ENCODE assay signal across 1 cellular context in the genomic region with DNA sequence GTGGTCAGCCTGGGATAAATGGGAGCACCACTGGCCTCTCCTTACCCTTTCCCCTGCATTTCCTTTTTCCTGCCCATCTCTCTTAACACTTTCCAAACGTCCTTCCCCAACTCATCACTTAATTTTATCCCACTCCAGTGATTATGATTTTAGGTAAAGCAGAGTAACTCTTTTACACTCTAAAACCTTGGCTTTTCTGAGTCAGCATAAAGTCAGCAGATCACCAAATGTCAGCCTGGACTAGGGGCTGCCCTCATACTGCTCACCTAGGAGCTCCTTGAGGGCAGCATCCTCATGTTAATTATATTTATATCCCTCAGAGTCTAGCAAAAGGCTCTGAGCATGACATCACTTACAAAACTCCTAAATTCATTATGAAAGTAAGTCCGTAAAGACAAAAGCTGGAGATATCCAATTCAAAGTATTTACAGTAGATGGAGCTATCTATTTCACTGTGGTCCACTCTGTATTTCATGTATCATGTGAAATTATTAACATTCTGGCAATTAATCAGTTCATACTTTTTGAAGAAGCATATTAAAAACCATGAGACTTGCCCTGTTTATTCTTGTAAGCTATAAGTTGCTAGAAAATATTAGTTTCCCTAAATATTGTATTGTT.
TF ChIP-seq lines count a peak whose summit lies in the region.

No MANE protein-coding gene starts in this region.

TF ChIP-seq in SK-N-SH treated with all-trans-retinoic acid at 6 μM for 48 hours, 23 proteins besides CTCF, POLR2A, EP300 and RAD21:
- TF ChIP-seq, protein P1, sequence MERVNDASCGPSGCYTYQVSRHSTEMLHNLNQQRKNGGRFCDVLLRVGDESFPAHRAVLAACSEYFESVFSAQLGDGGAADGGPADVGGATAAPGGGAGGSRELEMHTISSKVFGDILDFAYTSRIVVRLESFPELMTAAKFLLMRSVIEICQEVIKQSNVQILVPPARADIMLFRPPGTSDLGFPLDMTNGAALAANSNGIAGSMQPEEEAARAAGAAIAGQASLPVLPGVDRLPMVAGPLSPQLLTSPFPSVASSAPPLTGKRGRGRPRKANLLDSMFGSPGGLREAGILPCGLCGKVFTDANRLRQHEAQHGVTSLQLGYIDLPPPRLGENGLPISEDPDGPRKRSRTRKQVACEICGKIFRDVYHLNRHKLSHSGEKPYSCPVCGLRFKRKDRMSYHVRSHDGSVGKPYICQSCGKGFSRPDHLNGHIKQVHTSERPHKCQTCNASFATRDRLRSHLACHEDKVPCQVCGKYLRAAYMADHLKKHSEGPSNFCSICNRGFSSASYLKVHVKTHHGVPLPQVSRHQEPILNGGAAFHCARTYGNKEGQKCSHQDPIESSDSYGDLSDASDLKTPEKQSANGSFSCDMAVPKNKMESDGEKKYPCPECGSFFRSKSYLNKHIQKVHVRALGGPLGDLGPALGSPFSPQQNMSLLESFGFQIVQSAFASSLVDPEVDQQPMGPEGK (CRISPR knock-in tag; IDR thresholded peaks at IDR 0.05; ENCODE audit: borderline replicate concordance) = no peak
- TF ChIP-seq ISL1 (CRISPR knock-in tag; IDR thresholded peaks at IDR 0.05) (no peak), ZNF565 (CRISPR knock-in tag; conservative IDR thresholded peaks at IDR 0.05; ENCODE audit: low read depth) (no peak), ZNF70 (CRISPR knock-in tag; IDR thresholded peaks at IDR 0.05) (no peak), TCF4 (CRISPR knock-in tag; IDR thresholded peaks at IDR 0.05; ENCODE audit: borderline replicate concordance) (no peak), ZFP30 (CRISPR knock-in tag; IDR thresholded peaks at IDR 0.05) (no peak), ZC3H10 (CRISPR knock-in tag; IDR thresholded peaks at IDR 0.05) (no peak), BACH2 (CRISPR knock-in tag; IDR thresholded peaks at IDR 0.05; ENCODE audit: borderline replicate concordance) (no peak), ZFP3 (CRISPR knock-in tag; IDR thresholded peaks at IDR 0.05) (no peak), ZNF8 (CRISPR knock-in tag; IDR thresholded peaks at IDR 0.05) (no peak), SNAI2 (CRISPR knock-in tag; IDR thresholded peaks at IDR 0.05) (no peak), TOX (CRISPR knock-in tag; IDR thresholded peaks at IDR 0.05; ENCODE audit: borderline replicate concordance) (no peak), ARNTL (CRISPR knock-in tag; IDR thresholded peaks at IDR 0.05; ENCODE audit: borderline replicate concordance, low read depth) (no peak), PPARA (CRISPR knock-in tag; IDR thresholded peaks at IDR 0.05; ENCODE audit: borderline replicate concordance) (no peak), OSR1 (CRISPR knock-in tag; IDR thresholded peaks at IDR 0.05) (no peak), RARB (CRISPR knock-in tag; IDR thresholded peaks at IDR 0.05) (no peak), ESRRG (CRISPR knock-in tag; IDR thresholded peaks at IDR 0.05) (no peak)
- TF ChIP-seq, protein P2, sequence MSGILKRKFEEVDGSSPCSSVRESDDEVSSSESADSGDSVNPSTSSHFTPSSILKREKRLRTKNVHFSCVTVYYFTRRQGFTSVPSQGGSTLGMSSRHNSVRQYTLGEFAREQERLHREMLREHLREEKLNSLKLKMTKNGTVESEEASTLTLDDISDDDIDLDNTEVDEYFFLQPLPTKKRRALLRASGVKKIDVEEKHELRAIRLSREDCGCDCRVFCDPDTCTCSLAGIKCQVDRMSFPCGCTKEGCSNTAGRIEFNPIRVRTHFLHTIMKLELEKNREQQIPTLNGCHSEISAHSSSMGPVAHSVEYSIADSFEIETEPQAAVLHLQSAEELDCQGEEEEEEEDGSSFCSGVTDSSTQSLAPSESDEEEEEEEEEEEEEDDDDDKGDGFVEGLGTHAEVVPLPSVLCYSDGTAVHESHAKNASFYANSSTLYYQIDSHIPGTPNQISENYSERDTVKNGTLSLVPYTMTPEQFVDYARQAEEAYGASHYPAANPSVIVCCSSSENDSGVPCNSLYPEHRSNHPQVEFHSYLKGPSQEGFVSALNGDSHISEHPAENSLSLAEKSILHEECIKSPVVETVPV (CRISPR knock-in tag; IDR thresholded peaks at IDR 0.05) = no peak
- TF ChIP-seq, protein P3, sequence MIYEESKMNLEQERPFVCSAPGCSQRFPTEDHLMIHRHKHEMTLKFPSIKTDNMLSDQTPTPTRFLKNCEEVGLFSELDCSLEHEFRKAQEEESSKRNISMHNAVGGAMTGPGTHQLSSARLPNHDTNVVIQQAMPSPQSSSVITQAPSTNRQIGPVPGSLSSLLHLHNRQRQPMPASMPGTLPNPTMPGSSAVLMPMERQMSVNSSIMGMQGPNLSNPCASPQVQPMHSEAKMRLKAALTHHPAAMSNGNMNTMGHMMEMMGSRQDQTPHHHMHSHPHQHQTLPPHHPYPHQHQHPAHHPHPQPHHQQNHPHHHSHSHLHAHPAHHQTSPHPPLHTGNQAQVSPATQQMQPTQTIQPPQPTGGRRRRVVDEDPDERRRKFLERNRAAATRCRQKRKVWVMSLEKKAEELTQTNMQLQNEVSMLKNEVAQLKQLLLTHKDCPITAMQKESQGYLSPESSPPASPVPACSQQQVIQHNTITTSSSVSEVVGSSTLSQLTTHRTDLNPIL (CRISPR knock-in tag; IDR thresholded peaks at IDR 0.05; ENCODE audit: low read depth) = no peak
- TF ChIP-seq, protein P4, sequence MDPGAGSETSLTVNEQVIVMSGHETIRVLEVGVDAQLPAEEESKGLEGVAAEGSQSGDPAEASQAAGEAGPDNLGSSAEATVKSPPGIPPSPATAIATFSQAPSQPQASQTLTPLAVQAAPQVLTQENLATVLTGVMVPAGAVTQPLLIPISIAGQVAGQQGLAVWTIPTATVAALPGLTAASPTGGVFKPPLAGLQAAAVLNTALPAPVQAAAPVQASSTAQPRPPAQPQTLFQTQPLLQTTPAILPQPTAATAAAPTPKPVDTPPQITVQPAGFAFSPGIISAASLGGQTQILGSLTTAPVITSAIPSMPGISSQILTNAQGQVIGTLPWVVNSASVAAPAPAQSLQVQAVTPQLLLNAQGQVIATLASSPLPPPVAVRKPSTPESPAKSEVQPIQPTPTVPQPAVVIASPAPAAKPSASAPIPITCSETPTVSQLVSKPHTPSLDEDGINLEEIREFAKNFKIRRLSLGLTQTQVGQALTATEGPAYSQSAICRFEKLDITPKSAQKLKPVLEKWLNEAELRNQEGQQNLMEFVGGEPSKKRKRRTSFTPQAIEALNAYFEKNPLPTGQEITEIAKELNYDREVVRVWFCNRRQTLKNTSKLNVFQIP (CRISPR knock-in tag; IDR thresholded peaks at IDR 0.05; ENCODE audit: borderline replicate concordance, low read depth) = no peak
